17 cellular contexts compared by ENCODE assay signal in the genomic region with DNA sequence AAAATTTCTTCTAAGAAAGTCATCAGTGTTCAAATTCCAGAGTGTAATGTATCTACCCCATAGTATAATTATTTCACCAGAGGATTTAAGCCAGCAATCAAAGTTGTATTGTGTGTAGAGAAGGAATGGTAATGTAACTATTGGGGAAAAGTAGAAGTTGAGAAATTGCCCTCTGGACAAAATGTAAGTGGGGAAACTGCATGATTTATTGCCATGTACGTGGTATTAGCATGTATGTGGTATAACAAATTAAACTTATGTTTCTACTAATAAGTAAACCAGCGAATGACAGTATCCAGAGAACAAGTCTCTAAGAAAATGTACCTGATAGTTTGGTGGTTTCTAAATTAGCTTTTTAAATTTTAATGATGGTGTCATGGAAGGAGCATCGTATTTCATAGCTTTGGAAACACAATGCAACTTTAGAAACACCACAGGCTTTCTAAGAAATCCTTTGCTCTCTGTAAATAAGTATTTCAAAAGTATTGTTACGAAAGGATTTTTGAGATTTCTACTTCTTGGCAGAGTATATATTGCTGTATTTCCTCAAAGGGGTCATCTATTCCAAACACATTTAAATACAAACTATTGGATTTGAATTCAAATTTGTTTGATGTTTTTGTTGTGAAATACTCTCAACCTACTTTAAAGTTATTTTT.
"Had no signal": no experiment of that assay in that cellular context is flagged by ENCODE, and none has a peak within 500 bp of the region (broad histone marks: within the 10 kb centered on the region; RNA-seq: fewer than 3 reads in every experiment).

No MANE protein-coding gene starts in this region.

- H3K9me3 ChIP-seq: colonic mucosa, esophagus squamous epithelium, gastrocnemius medialis, mucosa of descending colon, ovary, tibial artery, upper lobe of left lung, uterus had no signal

- H3K4me1 ChIP-seq: colonic mucosa, esophagus squamous epithelium, gastrocnemius medialis, heart right ventricle, upper lobe of left lung, uterus had no signal

- H3K4me2 ChIP-seq: smooth muscle cell had no signal

- H3K27me3 ChIP-seq: colonic mucosa, esophagus squamous epithelium, gastrocnemius medialis, heart right ventricle, ovary, tibial artery, upper lobe of left lung, uterus had no signal

- H3K4me3 ChIP-seq: colonic mucosa, esophagus squamous epithelium, gastrocnemius medialis, heart right ventricle, mucosa of descending colon, ovary, smooth muscle cell, tibial artery, upper lobe of left lung, uterus had no signal

- H3K27ac ChIP-seq: colonic mucosa, esophagus squamous epithelium, gastrocnemius medialis, ovary, upper lobe of left lung, uterus had no signal

- H3K36me3 ChIP-seq: colonic mucosa, esophagus squamous epithelium, gastrocnemius medialis, heart right ventricle, ovary, tibial artery, upper lobe of left lung, uterus had no signal

- DNase-seq: colonic mucosa; dermis blood vessel endothelial cell; esophagus squamous epithelium; gastrocnemius medialis; heart right ventricle; hypothalamus; kidney glomerular epithelial cell; mucosa of descending colon; naive thymus-derived CD8-positive, alpha-beta T cell; ovary; right cardiac atrium; stimulated activated CD4-positive, alpha-beta T cell treated with anti-CD3 and anti-CD28 coated beads, Interleukin-2, amount 100 ng/mL, for 48 hours; stimulated activated naive CD4-positive, alpha-beta T cell treated with Interleukin-2 at 50 U/mL for 16 hours; tibial artery; upper lobe of left lung; uterus had no signal
